In the genomic region with DNA sequence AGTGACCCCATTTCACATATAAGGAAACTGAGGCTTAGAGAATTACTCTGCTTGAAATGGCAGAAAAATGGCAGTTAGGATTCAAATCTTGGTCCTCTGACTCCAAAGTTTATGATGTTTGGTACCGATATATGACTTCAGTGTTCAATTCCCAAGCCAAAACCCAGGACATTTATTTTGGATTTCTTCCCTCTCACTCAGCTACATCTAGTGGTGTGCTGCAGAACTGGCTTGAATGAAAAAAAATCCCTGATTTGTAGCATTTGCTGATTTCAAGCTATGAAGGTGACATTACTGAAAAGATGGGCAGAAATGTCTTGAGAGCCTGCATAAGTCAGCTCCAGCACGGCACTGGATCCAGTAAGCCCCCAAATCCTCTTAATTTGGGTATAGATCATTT, we compare ENCODE assay signal across 1 cellular context.
TF ChIP-seq lines count a peak whose summit lies in the region.

No MANE protein-coding gene starts in this region.

TF ChIP-seq in H1, 55 proteins besides CTCF, POLR2A, EP300 and RAD21:
- TF ChIP-seq EGR1 (IDR thresholded peaks at IDR 0.05; ENCODE audit: borderline replicate concordance, low read depth, low read length) (no peak), TAF1 (IDR thresholded peaks at IDR 0.05; ENCODE audit: low read depth, low read length) (no peak), SUZ12 (IDR thresholded peaks at IDR 0.05; ENCODE audit: low read length) (no peak), TCF12 (IDR thresholded peaks at IDR 0.05; ENCODE audit: low read depth, low read length) (no peak), BACH1 (IDR thresholded peaks at IDR 0.05; ENCODE audit: low read length) (no peak), KDM4A (IDR thresholded peaks at IDR 0.05; ENCODE audit: low read depth, low read length, severe bottlenecking) (no peak), CTBP2 (IDR thresholded peaks at IDR 0.05; ENCODE audit: borderline replicate concordance, insufficient read depth, insufficient read length, low read length) (no peak), RNF2 (IDR thresholded peaks at IDR 0.05; ENCODE audit: borderline replicate concordance, low read depth, low read length, missing control alignments, poor library complexity, severe bottlenecking) (no peak), SIN3A (conservative IDR thresholded peaks at IDR 0.05 in 1 of 2, IDR thresholded peaks at IDR 0.05 in 1 of 2; ENCODE audit: low read depth in 1 of 2, low read length in 2 of 2) (no peak), NANOG (IDR thresholded peaks at IDR 0.05; ENCODE audit: insufficient read depth, low read depth, low read length, poor library complexity, severe bottlenecking) (no peak)
- TF ChIP-seq, protein P1, sequence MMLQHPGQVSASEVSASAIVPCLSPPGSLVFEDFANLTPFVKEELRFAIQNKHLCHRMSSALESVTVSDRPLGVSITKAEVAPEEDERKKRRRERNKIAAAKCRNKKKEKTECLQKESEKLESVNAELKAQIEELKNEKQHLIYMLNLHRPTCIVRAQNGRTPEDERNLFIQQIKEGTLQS (IDR thresholded peaks at IDR 0.05; ENCODE audit: insufficient read depth, low read depth, low read length) = no peak
